ENCODE assay signal across 8 cellular contexts in genomic region chr13:48783181-48783630, GRCh38.
DNase-seq lines count a peak whose midpoint lies in the region; ATAC-seq and TF ChIP-seq lines count a peak whose summit lies in the region.

No MANE protein-coding gene starts in this region.

- POLR2A ChIA-PET in PC-9 (lab: Charles Lee; ENCODE audit: unreplicated experiment): no interaction called here

- WGBS in GM23248 (ENCODE audit: low coverage in 1 of 2, low lambda C conversion rate in 2 of 2, missing lambda C conversion rate in 2 of 2), 2 experiments: 4 to 9% methylated on average over 7 of the region's 7 CpGs

- peak; percentile 96 for DNase-seq in GM23248
- DNase-seq in PC-9: peak in 1 of 2 experiments; percentile 45
- DNase-seq in fibroblast of peridontal ligament (ENCODE audit: extremely low read depth): peak; percentile 94
- peak; percentile 75 for DNase-seq in sciatic nerve (ENCODE audit: low spot score)
- DNase-seq in activated CD4-positive, alpha-beta T cell treated with anti-CD3 and anti-CD28 coated beads, Interleukin-2, amount 50 U/mL, for 1 hour: no peak
- no peak for DNase-seq in SW480 (ENCODE audit: low spot score)
- no peak for DNase-seq in NCI-H446 treated with DMSO at 0.1 percent for 48 hours (lab: John Stamatoyannopoulos, UW)

- no TSS peak for BruUV-seq in PC-9 (replicated peaks; lab: Mats Ljungman, UMichigan)

- CTCF ChIA-PET in PC-9 (lab: Charles Lee): interaction anchor here (0.6 kb wide), 1 partner anchor 1417 kb away, joined by 5 read pairs; no protein-coding TSS in a partner anchor

- intact Hi-C loops in PC-9 (cut with micrococcal nuclease; ENCODE audit: unreplicated experiment) (loop anchor here (5.0 to 10.0 kb wide), 2 partner anchors 194 to 502 kb away; partner anchors contain the start of gene FNDC3A), sciatic nerve (cut with DNase I) (no loop called here)

- no peak for TF ChIP-seq CTCF in PC-9 (conservative IDR thresholded peaks at IDR 0.05)

- 0 out of 2 replicates have a peak, but pooled peaks cover 10% of the 10 kb centered on the region for H3F3A ChIP-seq in GM23248 (ENCODE audit: insufficient read depth)
- no peaks in the 10 kb centered on the region for H3F3A ChIP-seq in PC-9 (ENCODE audit: insufficient read depth, low read depth)

- peak; percentile 85 for ATAC-seq in sciatic nerve
- ATAC-seq in HG02885 (IDR thresholded peaks at IDR 0.05; ENCODE audit: poor library complexity, unreplicated experiment): no peak

- H3K27me3 ChIP-seq in GM23248 (replicated peaks; ENCODE audit: insufficient read depth) (no peaks in the 10 kb centered on the region), PC-9 (ENCODE audit: insufficient read depth, low read depth) (no peaks in the 10 kb centered on the region)

- H3K4me3 ChIP-seq in GM23248: no peak overlapping the region
- H3K4me3 ChIP-seq in PC-9: no peak overlapping the region

- H2AFZ ChIP-seq in GM23248: no peak overlapping the region
- H2AFZ ChIP-seq in PC-9: no peak overlapping the region

- H3K9me3 ChIP-seq in GM23248 (ENCODE audit: low read depth): peaks cover 3% of the 10 kb centered on the region
- H3K9me3 ChIP-seq in PC-9 (ENCODE audit: insufficient read depth, low read depth): no peaks in the 10 kb centered on the region

- H3K4me2 ChIP-seq in GM23248 (ENCODE audit: unreplicated experiment) (peak overlapping the region; percentile 1), PC-9 (peak overlapping the region; percentile 17; the same call in 1 of the 2 replicates)

- H3K9me2 ChIP-seq in GM23248 (ENCODE audit: insufficient read depth) (no peaks in the 10 kb centered on the region), PC-9 (ENCODE audit: insufficient read depth) (no peaks in the 10 kb centered on the region)

- H3K36me3 ChIP-seq in GM23248 (ENCODE audit: low read depth): 0 out of 2 replicates have a peak, but pooled peaks cover 5% of the 10 kb centered on the region
- H3K36me3 ChIP-seq in PC-9 (ENCODE audit: low read depth): no peaks in the 10 kb centered on the region

- in situ Hi-C loops in GM23248 (cut with MboI): no loop called here

- H3K4me1 ChIP-seq in GM23248 (ENCODE audit: insufficient read depth) (peaks cover 10% of the 10 kb centered on the region), PC-9 (replicated peaks; ENCODE audit: insufficient read depth) (no peaks in the 10 kb centered on the region)

- no peaks in the 10 kb centered on the region for H3K79me2 ChIP-seq in GM23248 (ENCODE audit: insufficient read depth)
- no peaks in the 10 kb centered on the region for H3K79me2 ChIP-seq in PC-9 (ENCODE audit: low read depth)

- H4K20me1 ChIP-seq in GM23248 (ENCODE audit: insufficient read depth): no peaks in the 10 kb centered on the region
- no peaks in the 10 kb centered on the region for H4K20me1 ChIP-seq in PC-9 (ENCODE audit: insufficient read depth)

- no peak overlapping the region for H3K9ac ChIP-seq in GM23248

- peak overlapping the region; percentile 53 for H3K27ac ChIP-seq in GM23248
- H3K27ac ChIP-seq in PC-9: no peak overlapping the region

Comparison
In these comparisons a context has a peak if more than half of its experiments do, and no peak if none do; other contexts are left out.
1. DNase-seq: peak in GM23248 (single experiment), fibroblast of peridontal ligament (single experiment) and sciatic nerve (single experiment); none in activated CD4-positive, alpha-beta T cell treated with anti-CD3 and anti-CD28 coated beads, Interleukin-2, amount 50 U/mL, for 1 hour (single experiment), SW480 (single experiment) and NCI-H446 treated with DMSO at 0.1 percent for 48 hours (single experiment).